Comparison of ENCODE assay signal across 8 cellular contexts in the genomic region with DNA sequence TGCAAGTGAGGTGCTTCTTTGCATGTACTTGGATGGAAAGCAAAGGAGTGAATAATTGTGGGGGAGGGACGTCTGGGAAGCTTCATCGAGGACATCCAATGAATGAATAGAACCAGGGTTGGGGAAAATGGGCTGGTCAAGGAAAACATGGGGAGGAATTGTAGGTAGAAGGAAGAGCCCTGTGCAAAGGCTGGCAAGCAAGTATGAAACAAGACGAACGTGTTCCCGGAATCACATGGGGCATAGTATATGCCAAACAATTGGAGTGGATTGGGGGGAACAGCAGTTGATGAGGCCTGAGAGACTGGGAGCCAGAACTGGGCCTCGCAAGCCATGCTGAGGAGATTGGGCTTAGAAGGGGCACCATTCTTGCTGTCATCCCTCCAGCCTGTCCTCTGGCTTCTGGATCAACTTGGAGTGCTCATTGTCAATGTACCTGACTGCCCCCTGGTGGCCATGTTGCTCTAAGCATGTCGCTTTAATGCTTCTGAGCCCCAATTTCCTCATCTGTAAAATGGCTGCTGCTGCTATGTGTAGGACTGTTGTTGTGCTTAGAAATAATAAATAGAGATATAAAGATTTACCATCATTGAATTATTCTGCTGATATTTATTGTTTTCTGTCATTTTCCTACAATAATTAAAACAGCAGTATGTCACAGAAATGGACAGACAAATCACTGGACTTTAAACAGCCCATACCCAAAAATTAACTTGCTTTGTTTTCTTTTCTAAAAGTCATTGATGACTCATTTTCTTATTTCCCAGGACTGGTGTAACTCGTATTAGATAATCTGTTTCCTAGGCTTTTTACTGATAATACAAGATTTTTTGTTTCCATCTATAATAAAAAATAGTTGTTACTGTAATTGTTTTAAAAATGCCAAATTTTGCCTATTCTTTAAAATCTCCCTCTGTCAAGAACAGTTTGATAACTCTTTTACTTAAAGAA.
DNase-seq lines count a peak whose midpoint lies in the region; ATAC-seq and TF ChIP-seq lines count a peak whose summit lies in the region.

No MANE protein-coding gene starts in this region.

- H3K4me3 ChIP-seq in AG10803 (ENCODE audit: low read length) = no peak overlapping the region

- ATAC-seq in GM19351 (IDR thresholded peaks at IDR 0.05; ENCODE audit: unreplicated experiment) (peak; percentile 86), HG03432 (IDR thresholded peaks at IDR 0.05; ENCODE audit: unreplicated experiment) (no peak)

- peak; percentile 59 for TF ChIP-seq CTCF in AG10803 (conservative IDR thresholded peaks at IDR 0.05; ENCODE audit: low read length)

- DNase-seq in AG10803 (ENCODE audit: low read depth) = peak; percentile 54
- DNase-seq in NCI-H146 (lab: John Stamatoyannopoulos, UW) = peak; percentile 70
- DNase-seq in T1000 (lab: John Stamatoyannopoulos, UW) = peak; percentile 29
- DNase-seq in astrocyte of the hippocampus (ENCODE audit: low read depth, low spot score) = peak; percentile 59
- DNase-seq in iPS-NIHi7 (ENCODE audit: extremely low spot score) = peak; percentile 76
- peak; percentile 70 for DNase-seq in stimulated activated CD4-positive, alpha-beta T cell treated with anti-CD3 and anti-CD28 coated beads, Interleukin-1b, Interleukin-23, amount 100 ng/mL, for 48 hours
